ENCODE assay signal across 10 cellular contexts in the genomic region with DNA sequence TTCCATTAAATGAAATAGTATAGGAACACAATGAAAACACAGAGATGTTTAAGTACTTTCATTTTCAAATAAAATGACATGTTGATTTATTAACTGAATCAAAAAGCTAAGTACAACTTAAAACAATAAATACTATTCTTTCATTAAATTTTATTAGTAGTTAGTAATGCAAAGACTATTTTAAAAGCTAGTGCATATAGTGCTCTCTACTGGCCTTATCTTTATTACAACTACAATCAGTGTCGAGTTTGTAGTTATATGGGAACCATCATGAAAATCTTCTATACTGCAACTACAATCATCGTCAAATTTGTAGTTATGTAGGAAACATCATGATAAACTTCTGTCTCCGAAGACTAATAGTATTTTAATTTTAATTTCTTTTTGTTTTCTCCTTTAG. TPM values are rescaled to one million over a fixed set of nuclear protein-coding genes. Genes with fewer than 3 reads are reported as not detected.
DNase-seq lines count a peak whose midpoint lies in the region; ATAC-seq and TF ChIP-seq lines count a peak whose summit lies in the region.
"Had no signal": no experiment of that assay in that cellular context is flagged by ENCODE, and none has a peak within 500 bp of the region (broad histone marks: within the 10 kb centered on the region; RNA-seq: fewer than 3 reads in every experiment).

No MANE protein-coding gene starts in this region.

- no peaks in the 10 kb centered on the region for H3K9me3 Mint-ChIP-seq in neural progenitor cell

- no peaks in the 10 kb centered on the region for H3K27me3 ChIP-seq in adipocyte (replicated peaks; ENCODE audit: control insufficient read depth, insufficient read depth, low read length)
- H3K27me3 ChIP-seq in neural progenitor cell = no peaks in the 10 kb centered on the region
- H3K27me3 ChIP-seq: esophagus squamous epithelium had no signal

- no peak for DNase-seq in GM10266 (ENCODE audit: extremely low spot score)
- DNase-seq in adipocyte (ENCODE audit: low read depth) = peak; percentile 56
- no peak for DNase-seq in neural progenitor cell (ENCODE audit: low spot score)
- no peak for DNase-seq in caudate nucleus (lab: John Stamatoyannopoulos, UW)
- no peak for DNase-seq in SK-N-DZ (ENCODE audit: low spot score)
- DNase-seq in NCI-H1930 (lab: John Stamatoyannopoulos, UW) = no peak
- DNase-seq: activated effector memory CD4-positive, alpha-beta T cell treated with Interleukin-2 at 50 U/mL for 16 hours; esophagus squamous epithelium; NCI-H1092 treated with DMSO at 0.1 percent for 48 hours had no signal

- no peak overlapping the region for H3K4me3 ChIP-seq in adipocyte (ENCODE audit: low read length)
- no peak overlapping the region for H3K4me3 ChIP-seq in neural progenitor cell
- H3K4me3 ChIP-seq: esophagus squamous epithelium had no signal

- H3K27ac Mint-ChIP-seq in neural progenitor cell = no peak overlapping the region

- no peak overlapping the region for H3K27ac ChIP-seq in neural progenitor cell
- no peak overlapping the region for H3K27ac ChIP-seq in caudate nucleus (ENCODE audit: low read depth, low read length)
- H3K27ac ChIP-seq: esophagus squamous epithelium had no signal

- H3K36me3 Mint-ChIP-seq in neural progenitor cell = no peaks in the 10 kb centered on the region

- no peaks in the 10 kb centered on the region for H3K27me3 Mint-ChIP-seq in neural progenitor cell (ENCODE audit: insufficient read depth, low read depth)

- no peak overlapping the region for H3K4me2 ChIP-seq in neural progenitor cell

- H3K9ac ChIP-seq in adipocyte (ENCODE audit: low read length) (no peak overlapping the region), neural progenitor cell (no peak overlapping the region)

- no peaks in the 10 kb centered on the region for H4K20me1 ChIP-seq in neural progenitor cell (ENCODE audit: low read depth)

- peak; percentile 44 for TF ChIP-seq CTCF in GM10266 (IDR thresholded peaks at IDR 0.05; ENCODE audit: control insufficient read depth, insufficient read depth, low read depth, missing control alignments)
- TF ChIP-seq CTCF in neural progenitor cell (IDR thresholded peaks at IDR 0.05) = peak; percentile 29

- no peak overlapping the region for H3K4me3 Mint-ChIP-seq in neural progenitor cell

- H3F3A ChIP-seq in neural progenitor cell (ENCODE audit: low read depth) = no peaks in the 10 kb centered on the region

- H3K36me3 ChIP-seq in adipocyte (ENCODE audit: control insufficient read depth, insufficient read depth, low read length, severe bottlenecking) = no peaks in the 10 kb centered on the region
- no peaks in the 10 kb centered on the region for H3K36me3 ChIP-seq in neural progenitor cell
- H3K36me3 ChIP-seq: esophagus squamous epithelium had no signal

- ATAC-seq in HG02798 (IDR thresholded peaks at IDR 0.05; ENCODE audit: poor library complexity, unreplicated experiment) = peak; percentile 68

- H3K9me3 ChIP-seq in adipocyte (ENCODE audit: control insufficient read depth, low read length) (no peaks in the 10 kb centered on the region), neural progenitor cell (ENCODE audit: low read depth) (no peaks in the 10 kb centered on the region)
- H3K9me3 ChIP-seq: esophagus squamous epithelium had no signal

- H3K4me1 Mint-ChIP-seq in neural progenitor cell = no peaks in the 10 kb centered on the region

- H3K79me2 ChIP-seq in neural progenitor cell (ENCODE audit: low read depth) = no peaks in the 10 kb centered on the region

- no peak overlapping the region for H2AFZ ChIP-seq in neural progenitor cell (replicated peaks)

- H3K4me1 ChIP-seq in adipocyte (ENCODE audit: control insufficient read depth, insufficient read depth, low read length) = peaks cover 6% of the 10 kb centered on the region
- peaks cover 10% of the 10 kb centered on the region for H3K4me1 ChIP-seq in neural progenitor cell
- H3K4me1 ChIP-seq: esophagus squamous epithelium had no signal

RNA-seq across cellular contexts. Expression of a gene that starts 8.9 kb away (rescaled TPM):
- total RNA-seq in neural progenitor cell (ENCODE audit: low replicate concordance) = 18.3 and 31.7 TPM in 2 replicates
- 10.1 and 10.8 TPM in 2 replicates for polyA plus RNA-seq in SK-N-DZ (2014; cell fraction: cytosol; rRNA removed)
- polyA plus RNA-seq in SK-N-DZ (2014; cell fraction: nucleus; rRNA removed) = 13.2 and 14.8 TPM in 2 replicates
